Comparison of ENCODE assay signal across 1 cellular context in genomic region chr4:39406763-39407583, GRCh38.
TF ChIP-seq lines count a peak whose summit lies in the region.

Gene KLB, plus strand, starts transcription at chr4:39406930. Its CDS starts 20 bp downstream, at chr4:39406950.

TF ChIP-seq in HepG2, 621 proteins besides CTCF, POLR2A, EP300 and RAD21 (continued from another document and continues in another):
- TF ChIP-seq SP1 (IDR thresholded peaks at IDR 0.05): no peak
- no peak for TF ChIP-seq SP1 (CRISPR knock-in tag; IDR thresholded peaks at IDR 0.05)
- no peak for TF ChIP-seq ZNF670 (CRISPR knock-in tag; IDR thresholded peaks at IDR 0.05; ENCODE audit: borderline replicate concordance)
- no peak for TF ChIP-seq CBX1 (IDR thresholded peaks at IDR 0.05; ENCODE audit: low read depth)
- TF ChIP-seq NR0B2 (CRISPR knock-in tag; IDR thresholded peaks at IDR 0.05): no peak
- no peak for TF ChIP-seq EZH2 (conservative IDR thresholded peaks at IDR 0.05; ENCODE audit: low read depth, low read length)
- peak; percentile 71; the same call in 1 of the 2 replicates for TF ChIP-seq ZNF710 (CRISPR knock-in tag; IDR thresholded peaks at IDR 0.05; ENCODE audit: borderline replicate concordance)
- no peak for TF ChIP-seq RFXANK (CRISPR knock-in tag; IDR thresholded peaks at IDR 0.05)
- no peak for TF ChIP-seq TERF1 (CRISPR knock-in tag; IDR thresholded peaks at IDR 0.05)
- TF ChIP-seq, protein P1, sequence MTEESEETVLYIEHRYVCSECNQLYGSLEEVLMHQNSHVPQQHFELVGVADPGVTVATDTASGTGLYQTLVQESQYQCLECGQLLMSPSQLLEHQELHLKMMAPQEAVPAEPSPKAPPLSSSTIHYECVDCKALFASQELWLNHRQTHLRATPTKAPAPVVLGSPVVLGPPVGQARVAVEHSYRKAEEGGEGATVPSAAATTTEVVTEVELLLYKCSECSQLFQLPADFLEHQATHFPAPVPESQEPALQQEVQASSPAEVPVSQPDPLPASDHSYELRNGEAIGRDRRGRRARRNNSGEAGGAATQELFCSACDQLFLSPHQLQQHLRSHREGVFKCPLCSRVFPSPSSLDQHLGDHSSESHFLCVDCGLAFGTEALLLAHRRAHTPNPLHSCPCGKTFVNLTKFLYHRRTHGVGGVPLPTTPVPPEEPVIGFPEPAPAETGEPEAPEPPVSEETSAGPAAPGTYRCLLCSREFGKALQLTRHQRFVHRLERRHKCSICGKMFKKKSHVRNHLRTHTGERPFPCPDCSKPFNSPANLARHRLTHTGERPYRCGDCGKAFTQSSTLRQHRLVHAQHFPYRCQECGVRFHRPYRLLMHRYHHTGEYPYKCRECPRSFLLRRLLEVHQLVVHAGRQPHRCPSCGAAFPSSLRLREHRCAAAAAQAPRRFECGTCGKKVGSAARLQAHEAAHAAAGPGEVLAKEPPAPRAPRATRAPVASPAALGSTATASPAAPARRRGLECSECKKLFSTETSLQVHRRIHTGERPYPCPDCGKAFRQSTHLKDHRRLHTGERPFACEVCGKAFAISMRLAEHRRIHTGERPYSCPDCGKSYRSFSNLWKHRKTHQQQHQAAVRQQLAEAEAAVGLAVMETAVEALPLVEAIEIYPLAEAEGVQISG (CRISPR knock-in tag; IDR thresholded peaks at IDR 0.05): peak; percentile 81
- 0 out of 2 replicates have a peak, but pooled peaks have one; percentile 38 for TF ChIP-seq BRD4 (CRISPR knock-in tag; IDR thresholded peaks at IDR 0.05)
- peak; percentile 72 for TF ChIP-seq TARDBP (CRISPR knock-in tag; IDR thresholded peaks at IDR 0.05)
- no peak for TF ChIP-seq ZNF235 (CRISPR knock-in tag; IDR thresholded peaks at IDR 0.05; ENCODE audit: borderline replicate concordance)
- TF ChIP-seq NR2F1 (CRISPR knock-in tag; IDR thresholded peaks at IDR 0.05): no peak
- TF ChIP-seq SATB2 (CRISPR knock-in tag; IDR thresholded peaks at IDR 0.05): 0 out of 2 replicates have a peak, but pooled peaks have one; percentile 42
- TF ChIP-seq TBL1XR1 (IDR thresholded peaks at IDR 0.05; ENCODE audit: borderline replicate concordance, low read length, partially characterized antibody): peak; percentile 84
- no peak for TF ChIP-seq MTA1 (CRISPR knock-in tag; IDR thresholded peaks at IDR 0.05; ENCODE audit: borderline replicate concordance)
- no peak for TF ChIP-seq ZNF816 (CRISPR knock-in tag; IDR thresholded peaks at IDR 0.05; ENCODE audit: borderline replicate concordance)
- TF ChIP-seq GABPB1 (CRISPR knock-in tag; IDR thresholded peaks at IDR 0.05): no peak
- TF ChIP-seq ZNF563 (CRISPR knock-in tag; IDR thresholded peaks at IDR 0.05): no peak
- no peak for TF ChIP-seq SOX13 (IDR thresholded peaks at IDR 0.05)
- peak in 1 of 2 experiments; percentile 66; a peak in 1 of 4 replicates for TF ChIP-seq SOX13 (CRISPR knock-in tag; conservative IDR thresholded peaks at IDR 0.05 in 1 of 2, IDR thresholded peaks at IDR 0.05 in 1 of 2)
- TF ChIP-seq ZNF10 (CRISPR knock-in tag; IDR thresholded peaks at IDR 0.05; ENCODE audit: borderline replicate concordance, low read depth): no peak
- no peak for TF ChIP-seq PLRG1 (conservative IDR thresholded peaks at IDR 0.05)
- TF ChIP-seq SIX1 (CRISPR knock-in tag; IDR thresholded peaks at IDR 0.05; ENCODE audit: borderline replicate concordance): 0 out of 2 replicates have a peak, but pooled peaks have one; percentile 19
- no peak for TF ChIP-seq HOXA9 (CRISPR knock-in tag; IDR thresholded peaks at IDR 0.05; ENCODE audit: borderline replicate concordance)
- no peak for TF ChIP-seq ZNF460 (CRISPR knock-in tag; IDR thresholded peaks at IDR 0.05; ENCODE audit: borderline replicate concordance)
- 0 out of 2 replicates have a peak, but pooled peaks have one; percentile 30 for TF ChIP-seq STAT6 (CRISPR knock-in tag; IDR thresholded peaks at IDR 0.05; ENCODE audit: borderline replicate concordance)
- TF ChIP-seq, protein P2, sequence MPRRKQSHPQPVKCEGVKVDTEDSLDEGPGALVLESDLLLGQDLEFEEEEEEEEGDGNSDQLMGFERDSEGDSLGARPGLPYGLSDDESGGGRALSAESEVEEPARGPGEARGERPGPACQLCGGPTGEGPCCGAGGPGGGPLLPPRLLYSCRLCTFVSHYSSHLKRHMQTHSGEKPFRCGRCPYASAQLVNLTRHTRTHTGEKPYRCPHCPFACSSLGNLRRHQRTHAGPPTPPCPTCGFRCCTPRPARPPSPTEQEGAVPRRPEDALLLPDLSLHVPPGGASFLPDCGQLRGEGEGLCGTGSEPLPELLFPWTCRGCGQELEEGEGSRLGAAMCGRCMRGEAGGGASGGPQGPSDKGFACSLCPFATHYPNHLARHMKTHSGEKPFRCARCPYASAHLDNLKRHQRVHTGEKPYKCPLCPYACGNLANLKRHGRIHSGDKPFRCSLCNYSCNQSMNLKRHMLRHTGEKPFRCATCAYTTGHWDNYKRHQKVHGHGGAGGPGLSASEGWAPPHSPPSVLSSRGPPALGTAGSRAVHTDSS (CRISPR knock-in tag; conservative IDR thresholded peaks at IDR 0.05): no peak
- TF ChIP-seq ETV6 (CRISPR knock-in tag; conservative IDR thresholded peaks at IDR 0.05): no peak
- TF ChIP-seq ELF1 (CRISPR knock-in tag; IDR thresholded peaks at IDR 0.05): no peak
- TF ChIP-seq PHB2 (IDR thresholded peaks at IDR 0.05; ENCODE audit: partially characterized antibody): no peak
- TF ChIP-seq PHF5A (CRISPR knock-in tag; IDR thresholded peaks at IDR 0.05; ENCODE audit: low read depth, unreplicated experiment): peak; percentile 59
- no peak for TF ChIP-seq ZFP36L1 (CRISPR knock-in tag; IDR thresholded peaks at IDR 0.05)
- peak; percentile 58; the same call in 1 of the 2 replicates for TF ChIP-seq ETV5 (CRISPR knock-in tag; IDR thresholded peaks at IDR 0.05; ENCODE audit: borderline replicate concordance)
- no peak; the same call in 1 of the 2 replicates for TF ChIP-seq ZNF558 (CRISPR knock-in tag; IDR thresholded peaks at IDR 0.05; ENCODE audit: borderline replicate concordance)
- TF ChIP-seq FOXP1 (IDR thresholded peaks at IDR 0.05): no peak
- TF ChIP-seq FOXP1 (CRISPR knock-in tag; IDR thresholded peaks at IDR 0.05): no peak
- TF ChIP-seq TRIM24 (CRISPR knock-in tag; IDR thresholded peaks at IDR 0.05): no peak
- no peak for TF ChIP-seq ZNF138 (CRISPR knock-in tag; IDR thresholded peaks at IDR 0.05; ENCODE audit: low read depth)
- TF ChIP-seq RXRA (CRISPR knock-in tag; IDR thresholded peaks at IDR 0.05): no peak; the same call in 1 of the 2 replicates
- TF ChIP-seq HOXA3 (CRISPR knock-in tag; IDR thresholded peaks at IDR 0.05): peak; percentile 77
- TF ChIP-seq ZNF616 (CRISPR knock-in tag; IDR thresholded peaks at IDR 0.05; ENCODE audit: low read depth): no peak
- no peak for TF ChIP-seq ZNF878 (CRISPR knock-in tag; IDR thresholded peaks at IDR 0.05)
- no peak for TF ChIP-seq ZNF276 (CRISPR knock-in tag; IDR thresholded peaks at IDR 0.05; ENCODE audit: low read depth)
- TF ChIP-seq, protein P3, sequence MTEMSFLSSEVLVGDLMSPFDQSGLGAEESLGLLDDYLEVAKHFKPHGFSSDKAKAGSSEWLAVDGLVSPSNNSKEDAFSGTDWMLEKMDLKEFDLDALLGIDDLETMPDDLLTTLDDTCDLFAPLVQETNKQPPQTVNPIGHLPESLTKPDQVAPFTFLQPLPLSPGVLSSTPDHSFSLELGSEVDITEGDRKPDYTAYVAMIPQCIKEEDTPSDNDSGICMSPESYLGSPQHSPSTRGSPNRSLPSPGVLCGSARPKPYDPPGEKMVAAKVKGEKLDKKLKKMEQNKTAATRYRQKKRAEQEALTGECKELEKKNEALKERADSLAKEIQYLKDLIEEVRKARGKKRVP (CRISPR knock-in tag; IDR thresholded peaks at IDR 0.05): peak in 1 of 2 experiments; percentile 87; a peak in 2 of 4 replicates
- no peak for TF ChIP-seq TBX3 (IDR thresholded peaks at IDR 0.05; ENCODE audit: borderline replicate concordance)
- no peak for TF ChIP-seq ZBTB42 (CRISPR knock-in tag; IDR thresholded peaks at IDR 0.05)
- no peak for TF ChIP-seq ZNF432 (CRISPR knock-in tag; IDR thresholded peaks at IDR 0.05; ENCODE audit: borderline replicate concordance)
- TF ChIP-seq HMG20B (CRISPR knock-in tag; conservative IDR thresholded peaks at IDR 0.05): 0 out of 2 replicates have a peak, but pooled peaks have one; percentile 38
